In genomic region chr5:72465601-72466563, GRCh38 we compare ENCODE assay signal across 8 cellular contexts. TPM values are rescaled to one million over a fixed set of nuclear protein-coding genes. Genes with fewer than 3 reads are reported as not detected.
DNase-seq lines count a peak whose midpoint lies in the region; ATAC-seq and TF ChIP-seq lines count a peak whose summit lies in the region.

No MANE protein-coding gene starts in this region.

- H2BK5ac ChIP-seq in H9 (ENCODE audit: insufficient read length, low read length) = no peak overlapping the region

- no peak overlapping the region for H4K5ac ChIP-seq in H9 (ENCODE audit: insufficient read length, low read depth, low read length)

- no peak overlapping the region for H2BK120ac ChIP-seq in H9 (ENCODE audit: low read depth, low read length, poor library complexity, severe bottlenecking)

- no peak overlapping the region for H4K91ac ChIP-seq in H9 (ENCODE audit: insufficient read length, low read depth, low read length)

- no peak overlapping the region for H3K4ac ChIP-seq in H9 (ENCODE audit: low read depth, low read length)

- no peak overlapping the region for H3K27ac Mint-ChIP-seq in H9

- TF ChIP-seq CTCF in H9 (conservative IDR thresholded peaks at IDR 0.05) = no peak

- H3K9me3 ChIP-seq in H9 (ENCODE audit: control insufficient read depth, low read depth, low read length) = no peaks in the 10 kb centered on the region

- H4K20me1 ChIP-seq in H9 (ENCODE audit: control insufficient read depth, insufficient read depth, insufficient read length) = no peaks in the 10 kb centered on the region

- H3K4me3 Mint-ChIP-seq in H9 = no peak overlapping the region

- no peaks in the 10 kb centered on the region for H3K27me3 ChIP-seq in H9 (ENCODE audit: insufficient read depth, low read length)

- H3K4me1 Mint-ChIP-seq in H9 = no peaks in the 10 kb centered on the region

- H3T11ph ChIP-seq in H9 (ENCODE audit: low read length) = no peak overlapping the region

- peak; percentile 8 to 10 for DNase-seq in Kasumi-1 (lab: John Stamatoyannopoulos, UW)
- DNase-seq in iris pigment epithelial cell (ENCODE audit: low read depth) = peak; percentile 84
- DNase-seq in H9 = no peak
- no peak for DNase-seq in NCI-H345 (lab: John Stamatoyannopoulos, UW)
- no peak for DNase-seq in ureter (ENCODE audit: low spot score)
- no peak for DNase-seq in NCI-H524 treated with DMSO at 0.1 percent for 48 hours (lab: John Stamatoyannopoulos, UW)

- H2BK20ac ChIP-seq in H9 (ENCODE audit: low read depth, low read length, poor library complexity, severe bottlenecking) = no peak overlapping the region

- peak; percentile 42 for TF ChIP-seq POLR2A in GM18505 (IDR thresholded peaks at IDR 0.05; ENCODE audit: borderline replicate concordance, extremely low read depth, insufficient read depth, insufficient read length)

- H2BK15ac ChIP-seq in H9 (ENCODE audit: low read depth, low read length) = no peak overlapping the region

- no peak overlapping the region for H3K4me2 ChIP-seq in H9 (ENCODE audit: insufficient read depth, insufficient read length, low read length)

- H3K27me3 Mint-ChIP-seq in H9 (ENCODE audit: low read depth) = peaks cover under 1% of the 10 kb centered on the region

- no peaks in the 10 kb centered on the region for H3K23me2 ChIP-seq in H9 (ENCODE audit: insufficient read length, low read depth, low read length, poor library complexity, severe bottlenecking)

- H3K4me1 ChIP-seq in H9 (ENCODE audit: insufficient read depth, low read length) = no peaks in the 10 kb centered on the region

- no peaks in the 10 kb centered on the region; a peak in 1 of 5 replicates for H3K9me3 Mint-ChIP-seq in H9

- H3K14ac ChIP-seq in H9 (ENCODE audit: insufficient read depth, low read length) = no peak overlapping the region

- H3K79me1 ChIP-seq in H9 (ENCODE audit: insufficient read depth, low read depth, low read length, poor library complexity, severe bottlenecking) = no peaks in the 10 kb centered on the region

- H3K56ac ChIP-seq in H9 (ENCODE audit: insufficient read length, low read depth, low read length) = no peak overlapping the region

- H2AFZ ChIP-seq in H9 (ENCODE audit: low read length) = no peak overlapping the region

- H3K36me3 Mint-ChIP-seq in H9 (ENCODE audit: insufficient read depth in 1 of 3, low read depth in 3 of 3) = no peaks in the 10 kb centered on the region

- WGBS in H9 (ENCODE audit: extremely low coverage, insufficient read length, low lambda C conversion rate) = no CpG with 5 or more reads among the region's 10 CpGs

- H2BK12ac ChIP-seq in H9 (ENCODE audit: insufficient read length, low read depth, low read length) = no peak overlapping the region

- peak; percentile 79 for ATAC-seq in GM18505 (IDR thresholded peaks at IDR 0.05; ENCODE audit: unreplicated experiment)
- ATAC-seq in GM21576 (IDR thresholded peaks at IDR 0.05; ENCODE audit: unreplicated experiment) = peak; percentile 72

- no peak overlapping the region for H3K27ac ChIP-seq in H9 (ENCODE audit: insufficient read length, low read depth, low read length)

- no peak overlapping the region for H2AK5ac ChIP-seq in H9 (ENCODE audit: insufficient read length, low read length)

- no peaks in the 10 kb centered on the region for H3K79me2 ChIP-seq in H9 (ENCODE audit: insufficient read depth, low read length)

- no peak overlapping the region for H4K8ac ChIP-seq in H9 (replicated peaks; ENCODE audit: insufficient read length, low read depth, low read length)

- no peak overlapping the region for H3K9ac ChIP-seq in H9 (ENCODE audit: extremely low read depth, insufficient read length, low read length)

- H3K18ac ChIP-seq in H9 (ENCODE audit: insufficient read length, low read depth, low read length) = no peak overlapping the region

- H3K23ac ChIP-seq in H9 (ENCODE audit: insufficient read length, low read depth, low read length) = no peak overlapping the region

RNA-seq across cellular contexts. Expression of gene ZNF366, which starts 41.3 kb away (rescaled TPM):
- not detected in 2 replicates for total RNA-seq in H9 (2021)
- 6.0 TPM for total RNA-seq in ureter

Comparison
In these comparisons a context has a peak if more than half of its experiments do, and no peak if none do; other contexts are left out.
1. DNase-seq: peak in Kasumi-1 (2 of 2) and iris pigment epithelial cell (single experiment); none in H9 (single experiment), NCI-H345 (single experiment), ureter (single experiment) and NCI-H524 treated with DMSO at 0.1 percent for 48 hours (single experiment).